ENCODE assay signal across 1 cellular context in genomic region chr20:47358052-47358671, GRCh38.
TF ChIP-seq lines count a peak whose summit lies in the region.

No MANE protein-coding gene starts in this region.

TF ChIP-seq in HepG2, 621 proteins besides CTCF, POLR2A, EP300 and RAD21 (continued from another document):
- no peak for TF ChIP-seq MLXIP (CRISPR knock-in tag; IDR thresholded peaks at IDR 0.05; ENCODE audit: borderline replicate concordance)
- no peak for TF ChIP-seq ZBTB4 (CRISPR knock-in tag; IDR thresholded peaks at IDR 0.05; ENCODE audit: borderline replicate concordance)
- TF ChIP-seq ATM (IDR thresholded peaks at IDR 0.05; ENCODE audit: borderline replicate concordance): no peak
- peak; percentile 45 for TF ChIP-seq PRPF4 (IDR thresholded peaks at IDR 0.05; ENCODE audit: low read depth, low read length, poor library complexity, severe bottlenecking)
- TF ChIP-seq CC2D1A (CRISPR knock-in tag; IDR thresholded peaks at IDR 0.05): peak; percentile 29; the same call in 1 of the 2 replicates
- no peak for TF ChIP-seq ZNF782 (CRISPR knock-in tag; IDR thresholded peaks at IDR 0.05; ENCODE audit: borderline replicate concordance)
- peak; percentile 1; the same call in 1 of the 2 replicates for TF ChIP-seq TCF7 (IDR thresholded peaks at IDR 0.05; ENCODE audit: low read depth)
- TF ChIP-seq CEBPG (CRISPR knock-in tag; IDR thresholded peaks at IDR 0.05): peak; percentile 21; the same call in 1 of the 2 replicates
- TF ChIP-seq BCL6 (CRISPR knock-in tag; IDR thresholded peaks at IDR 0.05): no peak
- TF ChIP-seq HMG20A (CRISPR knock-in tag; IDR thresholded peaks at IDR 0.05; ENCODE audit: borderline replicate concordance): no peak
- peak; percentile 66; the same call in 1 of the 2 replicates for TF ChIP-seq ETS1 (CRISPR knock-in tag; IDR thresholded peaks at IDR 0.05)
- no peak for TF ChIP-seq HOXA3 (CRISPR knock-in tag; IDR thresholded peaks at IDR 0.05)
- TF ChIP-seq HNRNPL (IDR thresholded peaks at IDR 0.05; ENCODE audit: low read depth, low read length): no peak
- no peak for TF ChIP-seq ZNF609 (CRISPR knock-in tag; IDR thresholded peaks at IDR 0.05; ENCODE audit: borderline replicate concordance)
- TF ChIP-seq ZNF260 (CRISPR knock-in tag; IDR thresholded peaks at IDR 0.05; ENCODE audit: borderline replicate concordance, low read depth): no peak; the same call in 1 of the 2 replicates
- TF ChIP-seq HDAC6 (IDR thresholded peaks at IDR 0.05; ENCODE audit: low read depth, low read length): no peak
- no peak; the same call in 1 of the 2 replicates for TF ChIP-seq STAG1 (CRISPR knock-in tag; IDR thresholded peaks at IDR 0.05)
- no peak for TF ChIP-seq ZNF407 (CRISPR knock-in tag; IDR thresholded peaks at IDR 0.05; ENCODE audit: not compliant biosample characterization)
- 0 out of 2 replicates have a peak, but pooled peaks have one; percentile 26 for TF ChIP-seq RERE (CRISPR knock-in tag; IDR thresholded peaks at IDR 0.05; ENCODE audit: low read depth)
